ENCODE assay signal across 23 cellular contexts in genomic region chr11:26953770-26954392, GRCh38. TPM values are rescaled to one million over a fixed set of nuclear protein-coding genes. Genes with fewer than 3 reads are reported as not detected.
DNase-seq lines count a peak whose midpoint lies in the region; ATAC-seq and TF ChIP-seq lines count a peak whose summit lies in the region.
"Had no signal": no experiment of that assay in that cellular context is flagged by ENCODE, and none has a peak within 500 bp of the region (broad histone marks: within the 10 kb centered on the region; RNA-seq: fewer than 3 reads in every experiment).

No MANE protein-coding gene starts in this region.

- H3K27me3 ChIP-seq in BE2C (no peaks in the 10 kb centered on the region), OCI-LY1 (ENCODE audit: insufficient read depth, low read length) (no peaks in the 10 kb centered on the region)
- H3K27me3 ChIP-seq: left lung, neutrophil, SJCRH30, suprapubic skin had no signal

- no peaks in the 10 kb centered on the region for H4K20me1 ChIP-seq in OCI-LY1 (ENCODE audit: insufficient read depth, low read length)

- H3K9ac ChIP-seq in OCI-LY1 (ENCODE audit: low read length) = no peak overlapping the region

- H3K9me3 ChIP-seq in BE2C = no peaks in the 10 kb centered on the region
- H3K9me3 ChIP-seq in OCI-LY1 (ENCODE audit: low read length) = no peaks in the 10 kb centered on the region; the same call in 1 of the 2 replicates
- H3K9me3 ChIP-seq: neutrophil, SJCRH30, suprapubic skin had no signal

- no peaks in the 10 kb centered on the region for H3F3A ChIP-seq in OCI-LY1 (ENCODE audit: insufficient read depth, low read length)

- H2AFZ ChIP-seq in OCI-LY1 (ENCODE audit: low read length) = 0 out of 2 replicates have a peak overlapping the region, but pooled peaks have one; percentile 17

- no peak overlapping the region for H3K4me2 ChIP-seq in OCI-LY1 (ENCODE audit: low read length)

- H3K4me1 ChIP-seq in BE2C (no peaks in the 10 kb centered on the region), OCI-LY1 (ENCODE audit: insufficient read depth, low read length, severe bottlenecking) (peaks cover 69% of the 10 kb centered on the region)
- H3K4me1 ChIP-seq: left lung had no signal

- H3K36me3 ChIP-seq in BE2C = no peaks in the 10 kb centered on the region
- no peaks in the 10 kb centered on the region for H3K36me3 ChIP-seq in OCI-LY1 (ENCODE audit: insufficient read depth, low read length)
- H3K36me3 ChIP-seq: left lung, neutrophil, SJCRH30, suprapubic skin had no signal

- TF ChIP-seq CTCF in BE2C (IDR thresholded peaks at IDR 0.05; ENCODE audit: low read depth, low read length) = no peak
- no peak for TF ChIP-seq CTCF in OCI-LY1 (IDR thresholded peaks at IDR 0.05; ENCODE audit: low read length)
- no peak for TF ChIP-seq CTCF in choroid plexus epithelial cell (conservative IDR thresholded peaks at IDR 0.05; ENCODE audit: low read depth, low read length)

- H3K27ac ChIP-seq in OCI-LY1 (ENCODE audit: low read depth, low read length, poor library complexity, severe bottlenecking) = peak overlapping the region; percentile 85
- H3K27ac ChIP-seq: left lung, neutrophil, SJCRH30, suprapubic skin had no signal

- DNase-seq in BE2C (peak; percentile 4), choroid plexus epithelial cell (ENCODE audit: low read depth) (peak; percentile 75), kidney tubule cell (ENCODE audit: low spot score) (peak; percentile 57), mucosa of gallbladder (ENCODE audit: low spot score) (no peak), HK-2 (ENCODE audit: unreplicated experiment) (no peak)
- DNase-seq: activated CD4-positive, alpha-beta memory T cell treated with anti-CD3 and anti-CD28 coated beads for 36 hours; activated naive CD4-positive, alpha-beta T cell treated with anti-CD3 and anti-CD28 coated beads for 36 hours; anterior cingulate cortex; CD4-positive, alpha-beta memory T cell; glutamatergic neuron; left lung; NCI-H1105 treated with DMSO at 0.1 percent for 48 hours; NCI-H2107; NCI-H524; OCI-M1; retina; SJCRH30 had no signal

- H3K4me3 ChIP-seq in BE2C (ENCODE audit: low read depth, low read length) = no peak overlapping the region
- H3K4me3 ChIP-seq in OCI-LY1 (ENCODE audit: low read depth, low read length, poor library complexity, severe bottlenecking) = no peak overlapping the region
- no peak overlapping the region for H3K4me3 ChIP-seq in choroid plexus epithelial cell (ENCODE audit: low read depth, low read length)
- H3K4me3 ChIP-seq: left lung, SJCRH30, suprapubic skin had no signal

- no peaks in the 10 kb centered on the region for H3K79me2 ChIP-seq in OCI-LY1 (ENCODE audit: insufficient read depth, low read length)

- no peak for ATAC-seq in HG03442 (IDR thresholded peaks at IDR 0.05; ENCODE audit: unreplicated experiment)
- no peak for ATAC-seq in HG03097 (IDR thresholded peaks at IDR 0.05; ENCODE audit: low FRiP score, unreplicated experiment)
- ATAC-seq: left lung, WTC11 had no signal

- H3K9me2 ChIP-seq in OCI-LY1 (ENCODE audit: low read depth, low read length) = no peaks in the 10 kb centered on the region

RNA-seq across cellular contexts. Expression of gene FIBIN, which starts 40.0 kb away (rescaled TPM):
- 4.2 TPM for polyA plus RNA-seq in BE2C (2012; ENCODE audit: insufficient read depth, insufficient read length, low read depth)
- 8.5 TPM for total RNA-seq in mucosa of gallbladder
- total RNA-seq: activated CD4-positive, alpha-beta memory T cell treated with anti-CD3 and anti-CD28 coated beads for 36 hours; activated naive CD4-positive, alpha-beta T cell treated with anti-CD3 and anti-CD28 coated beads for 36 hours; CD4-positive, alpha-beta memory T cell had no signal
- polyA plus RNA-seq: CD4-positive, alpha-beta memory T cell had no signal

Comparison
In these comparisons a context has a peak if more than half of its experiments do, and no peak if none do; other contexts are left out.
1. DNase-seq: peak in BE2C (single experiment), choroid plexus epithelial cell (single experiment) and kidney tubule cell (single experiment); none in mucosa of gallbladder (single experiment) and HK-2 (single experiment).